Comparison of ENCODE assay signal across 7 cellular contexts in genomic region chr16:89562027-89562599, GRCh38. TPM values are rescaled to one million over a fixed set of nuclear protein-coding genes. Genes with fewer than 3 reads are reported as not detected.
DNase-seq lines count a peak whose midpoint lies in the region; ATAC-seq and TF ChIP-seq lines count a peak whose summit lies in the region.

No MANE protein-coding gene starts in this region.

- H3K27ac ChIP-seq in HEK293 (ENCODE audit: extremely low read depth, low read depth, low read length) (peak overlapping the region; percentile 100), esophagus squamous epithelium (peak overlapping the region; percentile 97 to 100 (median 99)), gastrocnemius medialis (peak overlapping the region; percentile 91 to 99 (median 96))

- in situ Hi-C loops in SK-MEL-5 (cut with HindIII; ENCODE audit: low pct_unique_long_range_greater_than_20kb, low sequenced_read_pairs): no loop called here
- in situ Hi-C loops in gastrocnemius medialis (cut with MboI; ENCODE audit: low sequenced_read_pairs in 4 of 4): no loop called here

- POLR2A ChIA-PET in HEK293 (lab: Yijun Ruan, JAX): no interaction called here

- H3K27me3 ChIP-seq in esophagus squamous epithelium (no peaks in the 10 kb centered on the region), gastrocnemius medialis (no peaks in the 10 kb centered on the region)

- WGBS in esophagus squamous epithelium, 2 donors: 32 to 36% methylated on average over 17 to 18 of the region's 19 CpGs

- CTCF ChIA-PET in HEK293 (lab: Yijun Ruan, JAX): interaction anchor here (0.7 kb wide), 2 partner anchors 96 to 317 kb away, joined by 3 read pairs; partner anchors contain the start of genes CHMP1A and SPATA33

- ATAC-seq in gastrocnemius medialis (no peak), GM18519 (IDR thresholded peaks at IDR 0.05; ENCODE audit: low FRiP score, unreplicated experiment) (no peak), GM21381 (IDR thresholded peaks at IDR 0.05; ENCODE audit: unreplicated experiment) (no peak)

- H3K4me3 ChIP-seq in HEK293 (ENCODE audit: low read depth, low read length): peak overlapping the region; percentile 67
- H3K4me3 ChIP-seq in esophagus squamous epithelium: peak overlapping the region; percentile 80 to 96 (median 94)
- peak overlapping the region; percentile 60 to 99 (median 78) for H3K4me3 ChIP-seq in gastrocnemius medialis

- H3K36me3 ChIP-seq in HEK293 (ENCODE audit: control insufficient read depth in 2 of 2, insufficient read depth in 1 of 2, low read length in 2 of 2) (peaks cover 5 to 51% of the 10 kb centered on the region in 2 experiments; a peak in 2 of 3 replicates), esophagus squamous epithelium (peaks cover 20 to 42% (median 29%) of the 10 kb centered on the region in 3 donors), gastrocnemius medialis (peaks cover 0 to 37% of the 10 kb centered on the region in 2 donors)

- H3K9me3 ChIP-seq in HEK293 (ENCODE audit: control insufficient read depth, insufficient read depth, low read depth, low read length): no peaks in the 10 kb centered on the region
- no peaks in the 10 kb centered on the region for H3K9me3 ChIP-seq in esophagus squamous epithelium
- H3K9me3 ChIP-seq in gastrocnemius medialis: no peaks in the 10 kb centered on the region

- TF ChIP-seq CTCF in HEK293 (tag by site-specific recombination; IDR thresholded peaks at IDR 0.05) (no peak), esophagus squamous epithelium (IDR thresholded peaks at IDR 0.05) (no peak), gastrocnemius medialis (IDR thresholded peaks at IDR 0.05 in 4 of 5, conservative IDR thresholded peaks at IDR 0.05 in 1 of 5) (no peak)

- intact Hi-C loops in esophagus squamous epithelium (cut with DNase I): no loop called here
- intact Hi-C loops in gastrocnemius medialis (cut with DNase I; ENCODE audit: low total_unique reads): loop anchor here (5.0 kb wide), 1 partner anchor 70 kb away; the partner anchor contains the start of gene ANKRD11

- TF ChIP-seq POLR2A in esophagus squamous epithelium (IDR thresholded peaks at IDR 0.05): no peak
- TF ChIP-seq POLR2A in gastrocnemius medialis (IDR thresholded peaks at IDR 0.05): no peak

- H3K4me1 ChIP-seq in HEK293 (ENCODE audit: control insufficient read depth, insufficient read depth, low read length) (peaks cover 9% of the 10 kb centered on the region), esophagus squamous epithelium (peaks cover 55 to 83% (median 56%) of the 10 kb centered on the region in 3 donors), gastrocnemius medialis (peaks cover 44 to 45% of the 10 kb centered on the region in 2 donors)

- DNase-seq in SK-MEL-5 (ENCODE audit: low read depth, low spot score) (peak; percentile 38), esophagus squamous epithelium (lab: John Stamatoyannopoulos, UW) (no peak), gastrocnemius medialis (no peak)
- no peak for DNase-seq in NK-92 treated with Interleukin-12 subunit alpha and Interleukin-12 subunit beta, amount 100 ng/mL, for 24 hours (lab: John Stamatoyannopoulos, UW)

TF ChIP-seq in HEK293, 187 proteins besides CTCF, POLR2A, EP300 and RAD21 (continues in another document):
- TF ChIP-seq PRDM10 (tag by site-specific recombination; IDR thresholded peaks at IDR 0.05) (no peak), ZNF830 (tag by site-specific recombination; IDR thresholded peaks at IDR 0.05; ENCODE audit: low read depth) (no peak), ZNF623 (tag by site-specific recombination; IDR thresholded peaks at IDR 0.05) (no peak), ZFP3 (tag by site-specific recombination; IDR thresholded peaks at IDR 0.05; ENCODE audit: low read depth) (no peak), KLF8 (tag by site-specific recombination; IDR thresholded peaks at IDR 0.05) (no peak), ZNF555 (tag by site-specific recombination; conservative IDR thresholded peaks at IDR 0.05) (no peak), ZNF248 (tag by site-specific recombination; IDR thresholded peaks at IDR 0.05) (no peak), ZNF148 (tag by site-specific recombination; IDR thresholded peaks at IDR 0.05; ENCODE audit: borderline replicate concordance) (no peak), ZSCAN16 (tag by site-specific recombination; IDR thresholded peaks at IDR 0.05) (no peak), ATF2 (tag by site-specific recombination; IDR thresholded peaks at IDR 0.05; ENCODE audit: low read depth) (no peak)

RNA-seq across cellular contexts. Expression of gene RPL13, which starts 1.6 kb away (rescaled TPM):
- 2,970 and 3,073 TPM in 2 replicates for total RNA-seq in SK-MEL-5 (2014; rRNA removed; shearing (Covaris generic))
- polyA plus RNA-seq in SK-MEL-5 (2015; cell fraction: cytosol; rRNA removed): 4,090 and 4,787 TPM in 2 replicates
- polyA plus RNA-seq in SK-MEL-5 (2015; cell fraction: nucleus; rRNA removed): 1,125 and 1,141 TPM in 2 replicates
- total RNA-seq in esophagus squamous epithelium (1,000 to 10,000 TPM; 3,143 to 7,972 (median 4,864) TPM), gastrocnemius medialis (1,000 to 10,000 TPM; 4,295 to 5,889 (median 4,806) TPM)

RNA-seq across cellular contexts. Expression of gene CPNE7, which starts 13.4 kb away (rescaled TPM):
- total RNA-seq in SK-MEL-5 (2014; rRNA removed; shearing (Covaris generic)): 0.58 TPM in 1 of 2 replicates, not detected in the other
- polyA plus RNA-seq in SK-MEL-5 (2015; cell fraction: cytosol; rRNA removed): not detected in 2 replicates
- 6.1 TPM in 1 of 2 replicates, not detected in the other for polyA plus RNA-seq in SK-MEL-5 (2015; cell fraction: nucleus; rRNA removed)
- total RNA-seq in esophagus squamous epithelium (1 to 10 TPM in 3 of 4 donors, under 1 TPM in 1; 0.45 to 2.9 (median 2.1) TPM), gastrocnemius medialis (not detected)

RNA-seq across cellular contexts. Expression of gene DPEP1, which starts 51.3 kb away (rescaled TPM):
- 0.53 and 0.88 TPM in 2 replicates for total RNA-seq in SK-MEL-5 (2014; rRNA removed; shearing (Covaris generic))
- polyA plus RNA-seq in SK-MEL-5 (2015; cell fraction: cytosol; rRNA removed): 0.25 and 2.6 TPM in 2 replicates
- 11.7 and 27.7 TPM in 2 replicates for polyA plus RNA-seq in SK-MEL-5 (2015; cell fraction: nucleus; rRNA removed)
- total RNA-seq in esophagus squamous epithelium (1 to 10 TPM in 1 of 4 donors, under 1 TPM in 1, not detected in 2; 0.76 to 4.1 TPM), gastrocnemius medialis (not detected)

RNA-seq across cellular contexts. Expression of gene SPG7, which starts 53.9 kb away (rescaled TPM):
- 52.6 and 53.9 TPM in 2 replicates for total RNA-seq in SK-MEL-5 (2014; rRNA removed; shearing (Covaris generic))
- 45.5 and 47.1 TPM in 2 replicates for polyA plus RNA-seq in SK-MEL-5 (2015; cell fraction: cytosol; rRNA removed)
- polyA plus RNA-seq in SK-MEL-5 (2015; cell fraction: nucleus; rRNA removed): 423 and 500 TPM in 2 replicates
- total RNA-seq in esophagus squamous epithelium (100 to 1,000 TPM in 1 of 4 donors, 10 to 100 TPM in 3; 65.0 to 104 (median 84.9) TPM), gastrocnemius medialis (100 to 1,000 TPM in 2 of 4 donors, 10 to 100 TPM in 2; 67.7 to 117 (median 100.0) TPM)
